13 cellular contexts compared by ENCODE assay signal in genomic region chr3:66376568-66376967, GRCh38.
DNase-seq lines count a peak whose midpoint lies in the region; ATAC-seq, FAIRE-seq and TF ChIP-seq lines count a peak whose summit lies in the region.
"Had no signal": no experiment of that assay in that cellular context is flagged by ENCODE, and none has a peak within 500 bp of the region (broad histone marks: within the 10 kb centered on the region; RNA-seq: fewer than 3 reads in every experiment).

No MANE protein-coding gene starts in this region.

- no peak for FAIRE-seq in bronchial epithelial cell (lab: Jason Lieb, UNC)

- no peaks in the 10 kb centered on the region for H3K27me3 ChIP-seq in bronchial epithelial cell (ENCODE audit: control insufficient read depth, insufficient read depth, low read length)
- no peaks in the 10 kb centered on the region for H3K27me3 ChIP-seq in liver (ENCODE audit: control insufficient read depth in 4 of 4, insufficient read depth in 4 of 4, low read length in 3 of 4)
- H3K27me3 ChIP-seq: uterus had no signal

- no peaks in the 10 kb centered on the region for H3K9me3 ChIP-seq in liver (ENCODE audit: control insufficient read depth in 4 of 4, low read length in 3 of 4)
- H3K9me3 ChIP-seq: uterus had no signal

- DNase-seq in A172 (ENCODE audit: low spot score) (peak; percentile 41), HT-29 (ENCODE audit: low spot score) (peak; percentile 60), bronchial epithelial cell (ENCODE audit: low read depth) (peak; percentile 40), NCI-H146 treated with DMSO at 0.1 percent for 48 hours (lab: John Stamatoyannopoulos, UW; ENCODE audit: unreplicated experiment) (no peak), NAMALWA (ENCODE audit: low spot score) (no peak)
- DNase-seq: activated CD8-positive, alpha-beta memory T cell treated with anti-CD3 and anti-CD28 coated beads for 24 hours; aorta; KG1; NCI-H446 had no signal

- peak overlapping the region; percentile 11 to 15 for H3K27ac ChIP-seq in liver (ENCODE audit: low read depth in 1 of 2, low read length in 2 of 2)
- H3K27ac ChIP-seq: uterus had no signal

- TF ChIP-seq CTCF in bronchial epithelial cell (IDR thresholded peaks at IDR 0.05; ENCODE audit: insufficient read depth, low read length, severe bottlenecking) (no peak), liver (IDR thresholded peaks at IDR 0.05; ENCODE audit: low read depth, low read length, missing input control) (no peak)

- WGBS in liver: 25% methylated on average over 2 of the region's 2 CpGs

- H3K4me1 ChIP-seq in liver (ENCODE audit: control insufficient read depth in 4 of 4, insufficient read depth in 4 of 4, low read length in 3 of 4): peaks cover 4 to 11% (median 8%) of the 10 kb centered on the region in 4 donors
- H3K4me1 ChIP-seq: uterus had no signal

- H3K9ac ChIP-seq in liver (ENCODE audit: low read depth in 1 of 2, low read length in 2 of 2): no peak overlapping the region

- peaks cover 6% of the 10 kb centered on the region for H3K36me3 ChIP-seq in bronchial epithelial cell (ENCODE audit: control insufficient read depth, insufficient read depth, low read length)
- peaks cover 3 to 36% (median 29%) of the 10 kb centered on the region in 4 donors for H3K36me3 ChIP-seq in liver (ENCODE audit: control insufficient read depth in 4 of 4, insufficient read depth in 3 of 4, low read depth in 1 of 4, low read length in 3 of 4)
- H3K36me3 ChIP-seq: uterus had no signal

- ATAC-seq in HG03095 (IDR thresholded peaks at IDR 0.05; ENCODE audit: unreplicated experiment) (no peak), GM21786 (IDR thresholded peaks at IDR 0.05; ENCODE audit: unreplicated experiment) (no peak)

- H3K4me3 ChIP-seq in bronchial epithelial cell (ENCODE audit: low read depth, low read length): no peak overlapping the region
- H3K4me3 ChIP-seq in liver (ENCODE audit: low read depth in 1 of 3, low read length in 3 of 3): no peak overlapping the region
- H3K4me3 ChIP-seq: uterus had no signal

- peak; percentile 62 to 67 for TF ChIP-seq RAD21 in liver (IDR thresholded peaks at IDR 0.05)

TF ChIP-seq in liver, 16 proteins besides CTCF, POLR2A, EP300 and RAD21:
- TF ChIP-seq SP1 (IDR thresholded peaks at IDR 0.05) (peak; percentile 79), ATF3 (IDR thresholded peaks at IDR 0.05) (peak; percentile 92), TAF1 (conservative IDR thresholded peaks at IDR 0.05) (no peak), NR2F2 (IDR thresholded peaks at IDR 0.05) (peak; percentile 62), RXRA (IDR thresholded peaks at IDR 0.05) (peak; percentile 70 to 80), FOXA1 (IDR thresholded peaks at IDR 0.05) (no peak), HNF4G (IDR thresholded peaks at IDR 0.05) (peak; percentile 82), YY1 (IDR thresholded peaks at IDR 0.05) (peak; percentile 85), JUND (IDR thresholded peaks at IDR 0.05) (peak; percentile 97 to 98), GABPA (IDR thresholded peaks at IDR 0.05 in 1 of 2, conservative IDR thresholded peaks at IDR 0.05 in 1 of 2) (no peak), EGR1 (IDR thresholded peaks at IDR 0.05; ENCODE audit: low read depth in 2 of 2) (no peak), HNF4A (conservative IDR thresholded peaks at IDR 0.05) (peak; percentile 96 to 97), FOXA2 (IDR thresholded peaks at IDR 0.05) (no peak), REST (IDR thresholded peaks at IDR 0.05) (no peak), MAX (IDR thresholded peaks at IDR 0.05) (peak; percentile 53)
- TF ChIP-seq, protein P1, sequence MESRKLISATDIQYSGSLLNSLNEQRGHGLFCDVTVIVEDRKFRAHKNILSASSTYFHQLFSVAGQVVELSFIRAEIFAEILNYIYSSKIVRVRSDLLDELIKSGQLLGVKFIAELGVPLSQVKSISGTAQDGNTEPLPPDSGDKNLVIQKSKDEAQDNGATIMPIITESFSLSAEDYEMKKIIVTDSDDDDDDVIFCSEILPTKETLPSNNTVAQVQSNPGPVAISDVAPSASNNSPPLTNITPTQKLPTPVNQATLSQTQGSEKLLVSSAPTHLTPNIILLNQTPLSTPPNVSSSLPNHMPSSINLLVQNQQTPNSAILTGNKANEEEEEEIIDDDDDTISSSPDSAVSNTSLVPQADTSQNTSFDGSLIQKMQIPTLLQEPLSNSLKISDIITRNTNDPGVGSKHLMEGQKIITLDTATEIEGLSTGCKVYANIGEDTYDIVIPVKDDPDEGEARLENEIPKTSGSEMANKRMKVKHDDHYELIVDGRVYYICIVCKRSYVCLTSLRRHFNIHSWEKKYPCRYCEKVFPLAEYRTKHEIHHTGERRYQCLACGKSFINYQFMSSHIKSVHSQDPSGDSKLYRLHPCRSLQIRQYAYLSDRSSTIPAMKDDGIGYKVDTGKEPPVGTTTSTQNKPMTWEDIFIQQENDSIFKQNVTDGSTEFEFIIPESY (IDR thresholded peaks at IDR 0.05): peak; percentile 49
TF ChIP-seq in liver: peak in this region for 10.

Comparison
In these comparisons a context has a peak if more than half of its experiments do, and no peak if none do; other contexts are left out.
1. DNase-seq: peak in A172 (single experiment), HT-29 (single experiment) and bronchial epithelial cell (single experiment); none in NCI-H146 treated with DMSO at 0.1 percent for 48 hours (single experiment) and NAMALWA (single experiment).